In the genomic region with DNA sequence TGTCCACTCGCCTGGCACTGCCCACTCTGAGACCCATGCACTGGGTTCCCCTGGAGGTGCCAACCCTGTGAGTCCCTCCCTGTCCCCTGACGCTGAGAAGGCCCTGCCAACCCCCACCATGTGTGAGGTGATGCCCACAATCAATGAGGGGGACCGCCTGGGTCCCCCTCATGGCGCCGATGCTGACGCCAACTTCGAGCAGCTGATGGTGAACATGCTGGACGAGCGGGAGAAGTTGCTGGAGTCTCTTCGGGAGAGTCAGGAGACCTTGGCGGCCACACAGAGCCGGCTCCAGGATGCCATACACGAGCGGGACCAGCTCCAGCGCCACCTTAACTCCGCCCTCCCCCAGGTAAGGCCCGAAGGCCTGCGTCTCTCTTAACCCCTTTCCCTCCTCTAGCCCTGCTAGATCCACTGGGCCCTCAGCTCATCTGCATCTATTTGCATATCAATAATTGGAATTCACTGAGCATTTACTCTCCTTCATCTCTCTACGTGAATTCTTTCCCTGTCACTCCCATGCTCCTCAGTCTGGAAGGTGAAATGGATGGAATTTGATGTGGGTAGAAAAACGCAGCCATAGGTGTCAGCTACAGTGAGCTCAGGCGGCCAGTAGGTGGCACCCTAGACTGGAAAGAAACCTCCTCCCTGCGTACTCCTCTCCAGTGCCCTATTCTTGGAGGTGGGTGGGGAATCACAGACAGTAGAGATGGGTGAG, we compare ENCODE assay signal across 8 cellular contexts. TPM values are rescaled to one million over a fixed set of nuclear protein-coding genes. Genes with fewer than 3 reads are reported as not detected.
DNase-seq lines count a peak whose midpoint lies in the region; ATAC-seq and TF ChIP-seq lines count a peak whose summit lies in the region.

No MANE protein-coding gene starts in this region.

- H3K4me3 ChIP-seq in right atrium auricular region: no peak overlapping the region

- peaks cover 0 to 55% of the 10 kb centered on the region in 2 donors for H3K4me1 ChIP-seq in right atrium auricular region

- DNase-seq in NCI-H1436 (lab: John Stamatoyannopoulos, UW): peak; percentile 84
- DNase-seq in NCI-H1436 treated with DMSO at 0.1 percent for 48 hours (lab: John Stamatoyannopoulos, UW): no peak
- peak; percentile 79 for DNase-seq in NCI-H1092 treated with DMSO at 0.1 percent for 48 hours (lab: John Stamatoyannopoulos, UW)
- DNase-seq in T-helper 1 cell: peak in 4 of 5 donors; percentile 48 to 63 (median 52)
- DNase-seq in amniotic epithelial cell (ENCODE audit: low read depth): peak; percentile 64
- DNase-seq in right atrium auricular region (ENCODE audit: low spot score): peak; percentile 72
- peak; percentile 89 for DNase-seq in sciatic nerve (ENCODE audit: low spot score)

- H3K36me3 ChIP-seq in right atrium auricular region: no peaks in the 10 kb centered on the region

- intact Hi-C loops in sciatic nerve (cut with DNase I): no loop called here

- H3K27me3 ChIP-seq in right atrium auricular region: no peaks in the 10 kb centered on the region

- H3K27ac ChIP-seq in right atrium auricular region: peak overlapping the region; percentile 81 to 91

- ATAC-seq in sciatic nerve (peak; percentile 92), GM21423 (IDR thresholded peaks at IDR 0.05; ENCODE audit: unreplicated experiment) (no peak)

- TF ChIP-seq CTCF in right atrium auricular region (IDR thresholded peaks at IDR 0.05): peak; percentile 88 to 91

- H3K9me3 ChIP-seq in right atrium auricular region: no peaks in the 10 kb centered on the region

RNA-seq across cellular contexts. Expression of gene PPFIA4, which starts 12.8 kb away (rescaled TPM):
- 10 to 100 TPM; 16.3 to 19.2 TPM for total RNA-seq in right atrium auricular region
- total RNA-seq in sciatic nerve: 3.1 TPM

RNA-seq across cellular contexts. Expression of gene TMEM183A, which starts 31.9 kb away (rescaled TPM):
- total RNA-seq in right atrium auricular region: 10 to 100 TPM; 29.6 to 39.1 TPM
- 40.3 TPM for total RNA-seq in sciatic nerve

RNA-seq across cellular contexts. Expression of gene MYOG, which starts 46.8 kb away (rescaled TPM):
- total RNA-seq in right atrium auricular region: not detected
- not detected for total RNA-seq in sciatic nerve
